8 cellular contexts compared by ENCODE assay signal in genomic region chr22:46563381-46564083, GRCh38. TPM values are rescaled to one million over a fixed set of nuclear protein-coding genes. Genes with fewer than 3 reads are reported as not detected.
DNase-seq lines count a peak whose midpoint lies in the region; ATAC-seq and TF ChIP-seq lines count a peak whose summit lies in the region.

No MANE protein-coding gene starts in this region.

- no peaks in the 10 kb centered on the region for H3K9me3 ChIP-seq in colonic mucosa

- peaks cover 8% of the 10 kb centered on the region for H3K4me1 ChIP-seq in colonic mucosa

- TF ChIP-seq CTCF in AG09309 (IDR thresholded peaks at IDR 0.05; ENCODE audit: control insufficient read depth, insufficient read depth, low read depth, low read length, missing control alignments) (peak; percentile 78), GM20000 (IDR thresholded peaks at IDR 0.05; ENCODE audit: extremely low read depth, missing control alignments) (peak; percentile 83), colonic mucosa (IDR thresholded peaks at IDR 0.05) (peak; percentile 78)

- H3K4me3 ChIP-seq in AG09309 (ENCODE audit: control insufficient read depth, low read depth, low read length), result no peak overlapping the region
- H3K4me3 ChIP-seq in colonic mucosa, result peak overlapping the region; percentile 8

- peak overlapping the region; percentile 4 to 68 for H3K9ac ChIP-seq in colonic mucosa (ENCODE audit: low read depth in 2 of 2, low read length in 2 of 2)

- intact Hi-C loops in colonic mucosa (cut with DNase I), result loop anchor here (10.0 kb wide), 2 partner anchors 51 to 201 kb away; partner anchors contain the start of gene TBC1D22A

- no peaks in the 10 kb centered on the region for H3K27me3 ChIP-seq in colonic mucosa

- H3K36me3 ChIP-seq in colonic mucosa, result no peaks in the 10 kb centered on the region

- no peak for DNase-seq in AG09309 (ENCODE audit: low read depth)
- peak; percentile 81 for DNase-seq in GM20000 (ENCODE audit: low spot score)
- peak; percentile 55 for DNase-seq in NCI-H510A (lab: John Stamatoyannopoulos, UW)
- peak; percentile 75 to 84 for DNase-seq in activated CD4-positive, alpha-beta T cell treated with anti-CD3 and anti-CD28 coated beads for 4 hours
- peak; percentile 92 for DNase-seq in colonic mucosa
- DNase-seq in medulla oblongata (ENCODE audit: extremely low spot score), result peak; percentile 55
- DNase-seq in stimulated activated CD8-positive, alpha-beta memory T cell treated with anti-CD3 and anti-CD28 coated beads, Interleukin-15, amount 100 ng/mL, for 4 hours (ENCODE audit: low read depth in 2 of 2), result peak; percentile 43 to 51

- ATAC-seq in GM18909 (IDR thresholded peaks at IDR 0.05; ENCODE audit: poor library complexity, unreplicated experiment), result no peak

- H3K27ac ChIP-seq in colonic mucosa, result peak overlapping the region; percentile 78

RNA-seq across cellular contexts. Expression of gene CELSR1, which starts 26.1 kb away (rescaled TPM):
- 1 to 10 TPM; 2.7 to 7.8 TPM for total RNA-seq in colonic mucosa

RNA-seq across cellular contexts. Expression of gene GRAMD4, which starts 56.7 kb away (rescaled TPM):
- 100 to 1,000 TPM; 118 to 141 TPM for total RNA-seq in colonic mucosa
